Comparison of ENCODE assay signal across 19 cellular contexts in the genomic region with DNA sequence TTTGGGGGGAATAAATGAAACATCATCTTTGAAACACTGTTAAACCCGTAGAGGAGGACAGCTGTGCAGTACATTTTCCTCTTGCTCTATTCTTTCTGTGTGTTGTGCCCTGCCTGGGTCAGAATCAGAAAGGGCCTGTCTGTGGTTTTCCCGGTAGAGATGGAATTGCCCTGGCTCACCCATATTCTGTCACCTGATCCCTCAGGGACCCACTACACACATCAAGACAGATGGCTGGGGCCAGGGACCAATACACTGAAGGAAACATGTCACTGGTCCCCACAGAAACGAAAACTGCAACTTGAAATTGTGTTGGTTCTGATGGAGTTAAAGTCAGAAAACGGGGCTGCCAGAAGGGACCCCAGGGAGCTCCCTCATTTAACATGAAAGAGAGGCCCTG.
A peak's percentile ranks its signal among the peaks of the same experiment; 100 is the strongest.
DNase-seq lines count a peak whose midpoint lies in the region; ATAC-seq and TF ChIP-seq lines count a peak whose summit lies in the region.
"Had no signal": no experiment of that assay in that cellular context is flagged by ENCODE, and none has a peak within 500 bp of the region (broad histone marks: within the 10 kb centered on the region; RNA-seq: fewer than 3 reads in every experiment).

No MANE protein-coding gene starts in this region.

- no peaks in the 10 kb centered on the region for H3K9me3 Mint-ChIP-seq in memory B cell
- H3K9me3 Mint-ChIP-seq: natural killer cell had no signal

- H3K27me3 Mint-ChIP-seq in memory B cell: no peaks in the 10 kb centered on the region
- H3K27me3 Mint-ChIP-seq: B cell had no signal

- no peak overlapping the region for H3K9ac ChIP-seq in HUES6 (ENCODE audit: low read length)

- intact Hi-C loops in testis (cut with DNase I; ENCODE audit: low total_unique reads): no loop called here

- 0 out of 2 replicates have a peak overlapping the region, but pooled peaks have one; percentile 0 for H3K27ac ChIP-seq in HUES6 (ENCODE audit: low read depth, low read length)
- no peak overlapping the region for H3K27ac ChIP-seq in testis
- H3K27ac ChIP-seq: gastrocnemius medialis, RWPE1, upper lobe of right lung had no signal

- no peak for TF ChIP-seq CTCF in testis (IDR thresholded peaks at IDR 0.05)

- no peaks in the 10 kb centered on the region for H3K9me3 ChIP-seq in HUES6 (ENCODE audit: control insufficient read depth, insufficient read depth, low read depth, low read length)
- H3K9me3 ChIP-seq in testis: no peaks in the 10 kb centered on the region
- H3K9me3 ChIP-seq: gastrocnemius medialis, MG63, upper lobe of right lung had no signal

- H3K36me3 ChIP-seq in HUES6 (ENCODE audit: control insufficient read depth, insufficient read depth, low read length) (peaks cover 30% of the 10 kb centered on the region), testis (ENCODE audit: low read depth, missing control alignments) (no peaks in the 10 kb centered on the region)
- H3K36me3 ChIP-seq: gastrocnemius medialis, MG63, upper lobe of right lung had no signal

- DNase-seq in memory B cell (ENCODE audit: low spot score in 2 of 2) (no peak), testis (no peak), COR-L47 (lab: John Stamatoyannopoulos, UW) (no peak), erythroblast (lab: John Stamatoyannopoulos, UW) (no peak)
- DNase-seq: activated CD4-positive, alpha-beta T cell treated with anti-CD3 and anti-CD28 coated beads for 48 hours; activated gamma-delta T cell treated with Interleukin-2 at 50 U/mL for 16 hours; caudate nucleus; gastrocnemius medialis; kidney glomerular epithelial cell; MG63; natural killer cell; NCI-H345; NK-92 treated with Interleukin-12 subunit alpha and Interleukin-12 subunit beta, amount 100 ng/mL, for 24 hours; upper lobe of right lung had no signal

- H3K27me3 ChIP-seq in HUES6 (ENCODE audit: control insufficient read depth, insufficient read depth, low read length) (no peaks in the 10 kb centered on the region), testis (no peaks in the 10 kb centered on the region)
- H3K27me3 ChIP-seq: gastrocnemius medialis, MG63, upper lobe of right lung had no signal

- peaks cover 39% of the 10 kb centered on the region for H3K36me3 Mint-ChIP-seq in memory B cell

- H3K4me1 ChIP-seq in HUES6 (ENCODE audit: control insufficient read depth, insufficient read depth, low read length) (peaks cover 46% of the 10 kb centered on the region), testis (no peaks in the 10 kb centered on the region)
- H3K4me1 ChIP-seq: upper lobe of right lung had no signal

- no peak overlapping the region for H3K4me3 Mint-ChIP-seq in memory B cell
- H3K4me3 Mint-ChIP-seq: B cell, natural killer cell had no signal

- no peaks in the 10 kb centered on the region for H3K4me1 Mint-ChIP-seq in memory B cell

- H3K4me3 ChIP-seq in HUES6 (ENCODE audit: low read depth, low read length) (no peak overlapping the region), testis (no peak overlapping the region)
- H3K4me3 ChIP-seq: gastrocnemius medialis, MG63, upper lobe of right lung had no signal

- peak overlapping the region; percentile 18 for H3K27ac Mint-ChIP-seq in memory B cell
- H3K27ac Mint-ChIP-seq: B cell, natural killer cell had no signal

- WGBS in testis, 2 donors: 79 to 94% methylated on average over 4 of the region's 4 CpGs

- TF ChIP-seq POLR2A in testis (IDR thresholded peaks at IDR 0.05) (no peak), erythroblast (IDR thresholded peaks at IDR 0.05; ENCODE audit: low read length) (no peak)

- peak; percentile 55 for ATAC-seq in GM19025 (IDR thresholded peaks at IDR 0.05; ENCODE audit: low read depth, unreplicated experiment)
- ATAC-seq in GM21529 (IDR thresholded peaks at IDR 0.05; ENCODE audit: unreplicated experiment): peak; percentile 48
- no peak for ATAC-seq in memory B cell (ENCODE audit: low read depth)
- ATAC-seq: gastrocnemius medialis, natural killer cell, upper lobe of right lung had no signal
